9 cellular contexts compared by ENCODE assay signal in the genomic region with DNA sequence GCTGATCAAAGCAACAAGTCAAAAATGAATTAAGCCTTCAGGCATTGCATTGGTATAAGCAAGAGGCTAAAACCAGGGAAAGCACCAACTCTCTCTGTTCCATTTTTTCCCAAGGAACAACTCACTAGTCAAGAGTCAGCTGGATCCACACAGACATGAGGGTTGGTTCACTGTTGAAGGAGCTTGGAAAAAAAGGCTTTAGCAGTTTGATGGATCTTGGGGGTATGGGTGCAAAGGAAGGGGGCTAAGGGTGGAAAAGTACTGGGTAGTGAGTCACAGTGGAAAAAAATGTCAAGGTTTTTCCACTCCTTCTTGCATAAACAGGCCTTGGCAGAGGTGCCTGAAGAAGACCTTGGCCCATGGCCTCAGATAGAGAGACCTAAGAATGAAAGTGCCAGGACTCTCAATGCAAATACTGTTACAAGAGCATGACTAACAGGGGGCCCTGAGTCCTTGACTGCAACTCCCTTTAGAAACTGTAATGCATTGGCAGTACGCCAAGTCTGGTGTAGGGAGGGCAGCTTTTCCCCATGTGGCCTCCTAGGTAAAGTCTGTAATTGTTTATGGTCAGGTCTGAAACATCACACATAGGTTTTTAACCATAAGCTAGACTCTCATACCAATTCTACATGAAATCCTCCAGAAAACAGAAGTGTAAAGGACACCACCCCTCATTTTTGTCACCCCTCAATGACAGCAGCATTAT. TPM values are rescaled to one million over a fixed set of nuclear protein-coding genes. Genes with fewer than 3 reads are reported as not detected.
DNase-seq lines count a peak whose midpoint lies in the region; FAIRE-seq and TF ChIP-seq lines count a peak whose summit lies in the region.
"Had no signal": no experiment of that assay in that cellular context is flagged by ENCODE, and none has a peak within 500 bp of the region (broad histone marks: within the 10 kb centered on the region; RNA-seq: fewer than 3 reads in every experiment).

No MANE protein-coding gene starts in this region.

- H3K27ac ChIP-seq in SK-N-MC: no peak overlapping the region

- TF ChIP-seq CTCF in HFF-Myc (IDR thresholded peaks at IDR 0.05; ENCODE audit: low read depth, low read length, missing control alignments) (no peak), epithelial cell of proximal tubule (conservative IDR thresholded peaks at IDR 0.05; ENCODE audit: low read depth, low read length) (no peak), D721Med (IDR thresholded peaks at IDR 0.05; ENCODE audit: insufficient read depth, missing control alignments) (no peak)

- H3K36me3 ChIP-seq in SK-N-MC (ENCODE audit: insufficient read depth, low read length): peaks cover 46% of the 10 kb centered on the region

- DNase-seq in NCI-H2081 (lab: John Stamatoyannopoulos, UW) (peak; percentile 55 to 69), NCI-H2081 treated with DMSO at 0.1 percent for 48 hours (lab: John Stamatoyannopoulos, UW) (no peak), HFF-Myc (ENCODE audit: extremely low read depth, low read depth) (peak; percentile 75), LHCN-M2 (ENCODE audit: low read depth) (peak; percentile 63), SK-N-MC (ENCODE audit: low read depth, low spot score) (peak; percentile 10), epithelial cell of proximal tubule (ENCODE audit: low read depth) (peak; percentile 35), D721Med (ENCODE audit: insufficient read length, low spot score) (no peak)
- DNase-seq in stimulated activated CD4-positive, alpha-beta T cell treated with anti-CD3 and anti-CD28 coated beads, Interleukin-4, amount 100 ng/mL, for 48 hours (ENCODE audit: low read depth in 2 of 2): peak; percentile 47 to 54

- FAIRE-seq in D721Med (lab: Jason Lieb, UNC): no peak
- FAIRE-seq: A204.1 had no signal

- H3K4me3 ChIP-seq in HFF-Myc (replicated peaks; ENCODE audit: low read depth, low read length) (no peak overlapping the region), SK-N-MC (no peak overlapping the region), epithelial cell of proximal tubule (ENCODE audit: low read depth, low read length) (no peak overlapping the region)

- H3K9ac ChIP-seq in SK-N-MC (ENCODE audit: insufficient read length): no peak overlapping the region

- H3K9me3 ChIP-seq in SK-N-MC (ENCODE audit: low read depth, low read length): no peaks in the 10 kb centered on the region

RNA-seq across cellular contexts. Expression of gene ACTL7A, which starts 23.7 kb away (rescaled TPM):
- total RNA-seq in LHCN-M2 (2014; rRNA removed): not detected in 2 replicates
- not detected for polyA plus RNA-seq in LHCN-M2 (2012)
- total RNA-seq in epithelial cell of proximal tubule: not detected in 2 replicates

RNA-seq across cellular contexts. Expression of gene ACTL7B, which starts 30.0 kb away (rescaled TPM):
- total RNA-seq in LHCN-M2 (2014; rRNA removed) (not detected in 2 replicates), epithelial cell of proximal tubule (not detected in 2 replicates)
- polyA plus RNA-seq in LHCN-M2 (2012): not detected

RNA-seq across cellular contexts. Expression of gene ELP1, which starts 48.1 kb away (rescaled TPM):
- total RNA-seq in LHCN-M2 (2014; rRNA removed) (27.8 and 29.9 TPM in 2 replicates), epithelial cell of proximal tubule (19.8 and 22.2 TPM in 2 replicates)
- 13.1 TPM for polyA plus RNA-seq in LHCN-M2 (2012)

RNA-seq across cellular contexts. Expression of gene ABITRAM, which starts 48.4 kb away (rescaled TPM):
- 6.9 and 9.1 TPM in 2 replicates for total RNA-seq in LHCN-M2 (2014; rRNA removed)
- polyA plus RNA-seq in LHCN-M2 (2012): 7.6 TPM
- 2.7 and 8.8 TPM in 2 replicates for total RNA-seq in epithelial cell of proximal tubule

Comparison
In these comparisons a context has a peak if more than half of its experiments do, and no peak if none do; other contexts are left out.
1. DNase-seq: peak in NCI-H2081 (2 of 2), HFF-Myc (single experiment), LHCN-M2 (single experiment), SK-N-MC (single experiment), epithelial cell of proximal tubule (single experiment) and stimulated activated CD4-positive, alpha-beta T cell treated with anti-CD3 and anti-CD28 coated beads, Interleukin-4, amount 100 ng/mL, for 48 hours (2 of 2); none in NCI-H2081 treated with DMSO at 0.1 percent for 48 hours (single experiment) and D721Med (single experiment).